17 cellular contexts compared by ENCODE assay signal in genomic region chr1:173014145-173014544, GRCh38.
"Had no signal": no experiment of that assay in that cellular context is flagged by ENCODE, and none has a peak within 500 bp of the region (broad histone marks: within the 10 kb centered on the region; RNA-seq: fewer than 3 reads in every experiment).

No MANE protein-coding gene starts in this region.

- ATAC-seq: esophagus mucosa; heart left ventricle; left colon; left ventricle myocardium superior; natural killer cell treated with Interleukin-12 subunit alpha and Interleukin-12 subunit beta and Interleukin-15 and Interleukin-18, amount 100 ng/mL, for 72 hours; stimulated activated naive B cell treated with anti-CD40 and anti-IgM and Interleukin-4, amounts not matched to agents 10 μg/mL and 1 μg/mL and 100 μg/mL, for 72 hours; stimulated activated naive CD8-positive, alpha-beta T cell treated with anti-CD3 and anti-CD28 coated beads, Interleukin-15, amount 100 ng/mL, for 72 hours had no signal

- DNase-seq: effector memory CD4-positive, alpha-beta T cell; heart left ventricle; hippocampal formation; left colon; left ventricle myocardium superior; mesenchymal stem cell; midbrain; nucleus accumbens; ovary; sigmoid colon; stimulated activated CD4-positive, alpha-beta T cell treated with anti-CD3 and anti-CD28 coated beads, Interleukin-2, amount 100 ng/mL, for 24 hours; stimulated activated CD4-positive, alpha-beta T cell treated with anti-CD3 and anti-CD28 coated beads, Interleukin-4, amount 100 ng/mL, for 4 hours; stimulated activated naive B cell treated with anti-CD40 and anti-IgM and Interleukin-4, amounts not matched to agents 10 μg/mL and 1 μg/mL and 100 μg/mL, for 72 hours; stimulated activated naive CD8-positive, alpha-beta T cell treated with anti-CD3 and anti-CD28 coated beads, Interleukin-15, amount 100 ng/mL, for 72 hours; testis had no signal
